In genomic region chr4:121875663-121876062, GRCh38 we compare ENCODE assay signal across 21 cellular contexts.
"Had no signal": no experiment of that assay in that cellular context is flagged by ENCODE, and none has a peak within 500 bp of the region (broad histone marks: within the 10 kb centered on the region; RNA-seq: fewer than 3 reads in every experiment).

No MANE protein-coding gene starts in this region.

- H3K27ac ChIP-seq: SJSA1, SK-N-MC had no signal

- H3K4me3 ChIP-seq: MG63, SJSA1, SK-N-MC had no signal

- ATAC-seq: HepG2 had no signal

- DNase-seq: IMR-90, Karpas-422, KG1, MG63, NCI-H1105, NCI-H1417, NCI-H1436 treated with DMSO at 0.1 percent for 48 hours, NCI-H1694, NCI-H187 treated with DMSO at 0.1 percent for 48 hours, NCI-H2081, NCI-H2107, NCI-H2227 treated with DMSO at 0.1 percent for 48 hours, NCI-H524, NCI-H526 treated with DMSO at 0.1 percent for 48 hours, NCI-H748 treated with DMSO at 0.1 percent for 48 hours, Right ventricle myocardium superior, RPMI8226, SIG-M5 had no signal

- H3K4me1 ChIP-seq: SJSA1 had no signal

- H3K36me3 ChIP-seq: MG63, SJSA1 had no signal

- H3K9me3 ChIP-seq: MG63, SJSA1 had no signal
